In genomic region chr5:120366047-120366446, GRCh38 we compare ENCODE assay signal across 23 cellular contexts.
DNase-seq lines count a peak whose midpoint lies in the region; TF ChIP-seq lines count a peak whose summit lies in the region.
"Had no signal": no experiment of that assay in that cellular context is flagged by ENCODE, and none has a peak within 500 bp of the region (broad histone marks: within the 10 kb centered on the region; RNA-seq: fewer than 3 reads in every experiment).

No MANE protein-coding gene starts in this region.

- H3K36me3 Mint-ChIP-seq in mesothelial cell of epicardium (no peaks in the 10 kb centered on the region), chondrocyte (ENCODE audit: low read depth) (no peaks in the 10 kb centered on the region)
- H3K36me3 Mint-ChIP-seq: activated naive CD8-positive, alpha-beta T cell treated with anti-CD3 and anti-CD28 coated beads, Interleukin-2, amount 10 ng/mL, durations not matched to agents 7 days and 5 days; CD8-positive, alpha-beta memory T cell; T-cell had no signal

- no peaks in the 10 kb centered on the region for H3K9me3 Mint-ChIP-seq in mesothelial cell of epicardium
- no peaks in the 10 kb centered on the region for H3K9me3 Mint-ChIP-seq in chondrocyte (ENCODE audit: low read depth)
- H3K9me3 Mint-ChIP-seq: activated naive CD8-positive, alpha-beta T cell treated with anti-CD3 and anti-CD28 coated beads, Interleukin-2, amount 10 ng/mL, durations not matched to agents 7 days and 5 days; activated T-helper 2 cell treated with anti-CD3 and anti-CD28 coated beads, Interferon-gamma antibody, Interleukin-2, Interleukin-4, amounts not matched to agents 10 μg/mL and 5 μg/mL and 100 μg/mL, durations not matched to agents 14 hours and 24 hours and 36 hours had no signal

- H3K4me1 Mint-ChIP-seq in mesothelial cell of epicardium, result no peaks in the 10 kb centered on the region
- H3K4me1 Mint-ChIP-seq in chondrocyte (ENCODE audit: low read depth), result peaks cover 4% of the 10 kb centered on the region
- H3K4me1 Mint-ChIP-seq: activated naive CD8-positive, alpha-beta T cell treated with anti-CD3 and anti-CD28 coated beads, Interleukin-2, amount 10 ng/mL, durations not matched to agents 7 days and 5 days; CD8-positive, alpha-beta memory T cell; T-cell had no signal

- H3K27ac Mint-ChIP-seq in mesothelial cell of epicardium (no peak overlapping the region), chondrocyte (ENCODE audit: unreplicated experiment) (no peak overlapping the region)
- H3K27ac Mint-ChIP-seq: activated naive CD8-positive, alpha-beta T cell treated with anti-CD3 and anti-CD28 coated beads, Interleukin-2, amount 10 ng/mL, durations not matched to agents 7 days and 5 days; activated T-helper 2 cell treated with anti-CD3 and anti-CD28 coated beads, Interferon-gamma antibody, Interleukin-2, Interleukin-4, amounts not matched to agents 10 μg/mL and 5 μg/mL and 100 μg/mL, durations not matched to agents 14 hours and 24 hours and 36 hours; CD8-positive, alpha-beta memory T cell; T-cell had no signal

- H3K4me3 ChIP-seq in fibroblast of the aortic adventitia (ENCODE audit: low read depth, low read length) (no peak overlapping the region), skeletal muscle cell (ENCODE audit: low read depth, low read length) (no peak overlapping the region)
- H3K4me3 ChIP-seq: cardiac muscle cell, upper lobe of left lung had no signal

- no peak for TF ChIP-seq CTCF in fibroblast of the aortic adventitia (IDR thresholded peaks at IDR 0.05; ENCODE audit: insufficient read depth, low read length)
- TF ChIP-seq CTCF in mesothelial cell of epicardium (IDR thresholded peaks at IDR 0.05; ENCODE audit: unreplicated experiment), result no peak
- no peak for TF ChIP-seq CTCF in chondrocyte (IDR thresholded peaks at IDR 0.05)

- H3K4me3 Mint-ChIP-seq in mesothelial cell of epicardium, result no peak overlapping the region
- no peak overlapping the region for H3K4me3 Mint-ChIP-seq in chondrocyte (ENCODE audit: unreplicated experiment)
- H3K4me3 Mint-ChIP-seq: activated naive CD8-positive, alpha-beta T cell treated with anti-CD3 and anti-CD28 coated beads, Interleukin-2, amount 10 ng/mL, durations not matched to agents 7 days and 5 days; CD8-positive, alpha-beta memory T cell; T-cell had no signal

- peak; percentile 39 for DNase-seq in HCEC 1CT
- peak; percentile 53 for DNase-seq in amniotic epithelial cell (ENCODE audit: low read depth)
- DNase-seq in fibroblast of the aortic adventitia (ENCODE audit: low read depth), result peak; percentile 31
- DNase-seq in skeletal muscle cell (ENCODE audit: low read depth), result peak; percentile 31
- DNase-seq in NCI-H187 treated with DMSO at 0.1 percent for 48 hours (lab: John Stamatoyannopoulos, UW), result no peak
- no peak for DNase-seq in mesothelial cell of epicardium (ENCODE audit: low spot score in 2 of 2, unreplicated experiment in 2 of 2)
- DNase-seq in chondrocyte (ENCODE audit: low spot score), result no peak
- DNase-seq: activated CD4-positive, alpha-beta T cell treated with anti-CD3 and anti-CD28 coated beads for 48 hours; activated naive CD8-positive, alpha-beta T cell treated with anti-CD3 and anti-CD28 coated beads, Interleukin-2, amount 10 ng/mL, durations not matched to agents 7 days and 5 days; AML-193; CD8-positive, alpha-beta memory T cell; DMS79; H7; left ventricle myocardium superior; NCI-H1417; NCI-H2171; NCI-H526; SIG-M5; stimulated activated CD4-positive, alpha-beta T cell treated with anti-CD3 and anti-CD28 coated beads, Interleukin-12 subunit alpha, Interleukin-12 subunit beta, amount 100 ng/mL, for 4 hours; T-cell; upper lobe of left lung had no signal

- H3K27me3 Mint-ChIP-seq in mesothelial cell of epicardium (ENCODE audit: low read depth), result no peaks in the 10 kb centered on the region
- H3K27me3 Mint-ChIP-seq in chondrocyte (ENCODE audit: low read depth), result peaks cover 2% of the 10 kb centered on the region
- H3K27me3 Mint-ChIP-seq: activated naive CD8-positive, alpha-beta T cell treated with anti-CD3 and anti-CD28 coated beads, Interleukin-2, amount 10 ng/mL, durations not matched to agents 7 days and 5 days; CD8-positive, alpha-beta memory T cell; T-cell had no signal

Comparison
In these comparisons a context has a peak if more than half of its experiments do, and no peak if none do; other contexts are left out.
1. DNase-seq: peak in HCEC 1CT (single experiment), amniotic epithelial cell (single experiment), fibroblast of the aortic adventitia (single experiment) and skeletal muscle cell (single experiment); none in NCI-H187 treated with DMSO at 0.1 percent for 48 hours (single experiment), mesothelial cell of epicardium (0 of 2) and chondrocyte (single experiment).